Comparison of ENCODE assay signal across 8 cellular contexts in genomic region chr3:148319161-148319915, GRCh38.
DNase-seq lines count a peak whose midpoint lies in the region; ATAC-seq lines count a peak whose summit lies in the region.

No MANE protein-coding gene starts in this region.

- H3K4me3 ChIP-seq in adipocyte (ENCODE audit: low read length) = peak overlapping the region; percentile 18

- ATAC-seq in GM21381 (IDR thresholded peaks at IDR 0.05; ENCODE audit: unreplicated experiment) (peak; percentile 95), HG03469 (IDR thresholded peaks at IDR 0.05; ENCODE audit: unreplicated experiment) (peak; percentile 90)

- no peaks in the 10 kb centered on the region for H3K27me3 ChIP-seq in adipocyte (replicated peaks; ENCODE audit: control insufficient read depth, insufficient read depth, low read length)

- H3K9me3 ChIP-seq in adipocyte (ENCODE audit: control insufficient read depth, low read length) = peaks cover 8% of the 10 kb centered on the region

- H3K4me1 ChIP-seq in adipocyte (ENCODE audit: control insufficient read depth, insufficient read depth, low read length) = peaks cover 15% of the 10 kb centered on the region

- peak; percentile 45 for DNase-seq in GM04503 (ENCODE audit: low read depth)
- peak; percentile 86 for DNase-seq in adipocyte (ENCODE audit: low read depth)
- DNase-seq in superior temporal gyrus (ENCODE audit: extremely low spot score) = peak; percentile 22
- DNase-seq in NCI-H187 treated with DMSO at 0.1 percent for 48 hours (lab: John Stamatoyannopoulos, UW) = no peak
- no peak for DNase-seq in NCI-H774 (lab: John Stamatoyannopoulos, UW)
- no peak for DNase-seq in ecto neural progenitor cell (ENCODE audit: low spot score)

- H3K9ac ChIP-seq in adipocyte (ENCODE audit: low read length) = no peak overlapping the region

- no peaks in the 10 kb centered on the region for H3K36me3 ChIP-seq in adipocyte (ENCODE audit: control insufficient read depth, insufficient read depth, low read length, severe bottlenecking)

Comparison
In these comparisons a context has a peak if more than half of its experiments do, and no peak if none do; other contexts are left out.
1. DNase-seq: peak in GM04503 (single experiment), adipocyte (single experiment) and superior temporal gyrus (single experiment); none in NCI-H187 treated with DMSO at 0.1 percent for 48 hours (single experiment), NCI-H774 (single experiment) and ecto neural progenitor cell (single experiment).